12 cellular contexts compared by ENCODE assay signal in genomic region chr16:70646260-70647241, GRCh38. TPM values are rescaled to one million over a fixed set of nuclear protein-coding genes. Genes with fewer than 3 reads are reported as not detected.
DNase-seq lines count a peak whose midpoint lies in the region; ATAC-seq and TF ChIP-seq lines count a peak whose summit lies in the region.
"Had no signal": no experiment of that assay in that cellular context is flagged by ENCODE, and none has a peak within 500 bp of the region (broad histone marks: within the 10 kb centered on the region; RNA-seq: fewer than 3 reads in every experiment).

IL34 (plus strand) TSS chr16:70646559; CDS start chr16:70646948, 389 bp downstream.

- WGBS in H9 (ENCODE audit: extremely low coverage, insufficient read length, low lambda C conversion rate): no CpG with 5 or more reads among the region's 39 CpGs

- H3K56ac ChIP-seq in H9 (ENCODE audit: insufficient read length, low read depth, low read length): no peak within 1 kb of the TSS

- peaks cover 4 to 6% of the 10 kb centered on the region in 2 experiments; a peak in 2 of 5 replicates for H3K9me3 Mint-ChIP-seq in H9
- H3K9me3 Mint-ChIP-seq: activated B cell treated with CpG ODN at 0.5 μM for 24 hours had no signal

- no peak within 1 kb of the TSS for H3K23ac ChIP-seq in H9 (ENCODE audit: insufficient read length, low read depth, low read length)

- H3K4me1 ChIP-seq in H9 (ENCODE audit: insufficient read depth, low read length): no peaks in the 10 kb centered on the region

- no peak within 1 kb of the TSS for H2BK5ac ChIP-seq in H9 (ENCODE audit: insufficient read length, low read length)

- H3K27ac ChIP-seq in H9 (ENCODE audit: insufficient read length, low read depth, low read length): no peak within 1 kb of the TSS

- no peak within 1 kb of the TSS for H2BK15ac ChIP-seq in H9 (ENCODE audit: low read depth, low read length)

- H4K5ac ChIP-seq in H9 (ENCODE audit: insufficient read length, low read depth, low read length): no peak within 1 kb of the TSS

- no peaks in the 10 kb centered on the region for H3K27me3 ChIP-seq in H9 (ENCODE audit: insufficient read depth, low read length)

- H3K27ac Mint-ChIP-seq in H9: peak within 1 kb of the TSS; percentile 9 to 90 (median 20); a peak in 4 of 7 replicates
- H3K27ac Mint-ChIP-seq: activated B cell treated with CpG ODN at 0.5 μM for 24 hours had no signal

- no peak within 1 kb of the TSS for H2BK20ac ChIP-seq in H9 (ENCODE audit: low read depth, low read length, poor library complexity, severe bottlenecking)

- no peak within 1 kb of the TSS for H3T11ph ChIP-seq in H9 (ENCODE audit: low read length)

- no peaks in the 10 kb centered on the region for H3K9me3 ChIP-seq in H9 (ENCODE audit: control insufficient read depth, low read depth, low read length)

- H4K20me1 ChIP-seq in H9 (ENCODE audit: control insufficient read depth, insufficient read depth, insufficient read length): no peaks in the 10 kb centered on the region

- H3K9ac ChIP-seq in H9 (ENCODE audit: extremely low read depth, insufficient read length, low read length): no peak within 1 kb of the TSS

- H2AK5ac ChIP-seq in H9 (ENCODE audit: insufficient read length, low read length): no peak within 1 kb of the TSS

- H4K8ac ChIP-seq in H9 (replicated peaks; ENCODE audit: insufficient read length, low read depth, low read length): no peak within 1 kb of the TSS

- no peaks in the 10 kb centered on the region for H3K23me2 ChIP-seq in H9 (ENCODE audit: insufficient read length, low read depth, low read length, poor library complexity, severe bottlenecking)

- peaks cover 12 to 13% of the 10 kb centered on the region in 2 experiments for H3K4me1 Mint-ChIP-seq in H9
- H3K4me1 Mint-ChIP-seq: activated B cell treated with CpG ODN at 0.5 μM for 24 hours had no signal

- H3K36me3 Mint-ChIP-seq in H9 (ENCODE audit: insufficient read depth in 1 of 3, low read depth in 3 of 3): peaks cover 0 to 11% (median 6%) of the 10 kb centered on the region in 3 experiments; a peak in 6 of 7 replicates

- H3K4ac ChIP-seq in H9 (ENCODE audit: low read depth, low read length): no peak within 1 kb of the TSS

- intact Hi-C loops in head of caudate nucleus (cut with DNase I): no loop called here

- no peak for ATAC-seq in GM19324 (IDR thresholded peaks at IDR 0.05; ENCODE audit: low FRiP score, unreplicated experiment)
- no peak for ATAC-seq in GM18498 (IDR thresholded peaks at IDR 0.05; ENCODE audit: unreplicated experiment)

- H3K4me3 Mint-ChIP-seq in H9: no peak within 1 kb of the TSS; a peak in 1 of 5 replicates
- H3K4me3 Mint-ChIP-seq: activated B cell treated with CpG ODN at 0.5 μM for 24 hours had no signal

- H3K14ac ChIP-seq in H9 (ENCODE audit: insufficient read depth, low read length): no peak within 1 kb of the TSS

- no peak within 1 kb of the TSS for H2BK12ac ChIP-seq in H9 (ENCODE audit: insufficient read length, low read depth, low read length)

- H2BK120ac ChIP-seq in H9 (ENCODE audit: low read depth, low read length, poor library complexity, severe bottlenecking): no peak within 1 kb of the TSS

- no peak within 1 kb of the TSS for H3K18ac ChIP-seq in H9 (ENCODE audit: insufficient read length, low read depth, low read length)

- DNase-seq in H9: peak; percentile 26
- peak; percentile 96 for DNase-seq in SHP77 treated with DMSO at 0.1 percent for 48 hours (lab: John Stamatoyannopoulos, UW)
- DNase-seq in head of caudate nucleus: peak in 30 of 42 donors; percentile 22 to 79 (median 52)
- peak; percentile 84 for DNase-seq in retina
- no peak for DNase-seq in effector CD8-positive, alpha-beta T cell (lab: John Stamatoyannopoulos, UW)
- DNase-seq in stimulated activated CD4-positive, alpha-beta T cell treated with anti-CD3 and anti-CD28 coated beads, Interleukin-4, amount 100 ng/mL, for 4 hours: no peak
- DNase-seq: activated B cell treated with CpG ODN at 0.5 μM for 24 hours; activated naive CD4-positive, alpha-beta T cell treated with Interleukin-2 at 50 U/mL for 16 hours; erythroblast; stimulated activated CD4-positive, alpha-beta T cell treated with anti-CD3 and anti-CD28 coated beads, Interleukin-4, amount 100 ng/mL, for 24 hours had no signal

- no peaks in the 10 kb centered on the region for H3K79me1 ChIP-seq in H9 (ENCODE audit: insufficient read depth, low read depth, low read length, poor library complexity, severe bottlenecking)

- no peaks in the 10 kb centered on the region for H3K79me2 ChIP-seq in H9 (ENCODE audit: insufficient read depth, low read length)

- TF ChIP-seq CTCF in H9 (conservative IDR thresholded peaks at IDR 0.05): no peak

- no peak within 1 kb of the TSS for H3K4me2 ChIP-seq in H9 (ENCODE audit: insufficient read depth, insufficient read length, low read length)

- H4K91ac ChIP-seq in H9 (ENCODE audit: insufficient read length, low read depth, low read length): no peak within 1 kb of the TSS

- H2AFZ ChIP-seq in H9 (ENCODE audit: low read length): no peak within 1 kb of the TSS

- no peaks in the 10 kb centered on the region; the same call in 1 of the 2 replicates for H3K27me3 Mint-ChIP-seq in H9 (ENCODE audit: low read depth)

RNA-seq across cellular contexts. Expression of gene IL34, which starts in this region (rescaled TPM):
- total RNA-seq in H9 (2021): 4.2 and 4.4 TPM in 2 replicates

Comparison
In these comparisons a context has a peak if more than half of its experiments do, and no peak if none do; other contexts are left out.
1. DNase-seq: peak in H9 (single experiment), SHP77 treated with DMSO at 0.1 percent for 48 hours (single experiment), head of caudate nucleus (30 of 42) and retina (single experiment); none in effector CD8-positive, alpha-beta T cell (single experiment) and stimulated activated CD4-positive, alpha-beta T cell treated with anti-CD3 and anti-CD28 coated beads, Interleukin-4, amount 100 ng/mL, for 4 hours (0 of 2).